Comparison of ENCODE assay signal across 24 cellular contexts in the genomic region with DNA sequence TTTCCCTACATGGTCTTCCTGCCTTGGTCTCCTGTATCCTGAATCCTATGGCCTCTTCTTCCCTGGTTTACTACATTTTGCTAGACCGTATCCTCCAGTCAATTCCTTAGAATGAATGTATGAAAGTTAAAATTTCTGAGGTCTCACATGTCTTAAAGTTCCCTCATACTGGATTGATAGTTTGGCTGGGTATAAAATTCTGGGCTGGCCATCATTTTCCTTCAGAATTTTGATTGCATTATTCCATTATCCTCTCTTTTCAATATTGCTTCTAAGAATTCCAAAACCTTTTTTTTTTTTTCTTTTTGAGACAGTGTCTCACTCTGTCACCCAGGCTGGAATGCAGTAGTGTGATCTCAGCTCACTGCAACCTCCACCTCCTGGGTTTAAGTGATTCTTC. TPM values are rescaled to one million over a fixed set of nuclear protein-coding genes. Genes with fewer than 3 reads are reported as not detected.
"Had no signal": no experiment of that assay in that cellular context is flagged by ENCODE, and none has a peak within 500 bp of the region (broad histone marks: within the 10 kb centered on the region; RNA-seq: fewer than 3 reads in every experiment).

No MANE protein-coding gene starts in this region.

- DNase-seq: Karpas-422, KG1, MG63, NCI-H1092, NCI-H1105 treated with DMSO at 0.1 percent for 48 hours, NCI-H1417 treated with DMSO at 0.1 percent for 48 hours, NCI-H146, NCI-H1694 treated with DMSO at 0.1 percent for 48 hours, NCI-H1930, NCI-H2081, NCI-H2171, NCI-H345, NCI-H446 treated with DMSO at 0.1 percent for 48 hours, NCI-H510A treated with DMSO at 0.1 percent for 48 hours, NCI-H526, NCI-H748 treated with DMSO at 0.1 percent for 48 hours, Right ventricle myocardium superior, RPMI8226, SIG-M5 had no signal

- FAIRE-seq: HTR-8/SVneo, RCC 7860 had no signal

- H3K4me1 ChIP-seq: SJSA1 had no signal

- H3K27ac ChIP-seq: HL-60, SJSA1, SK-N-MC had no signal

- H3K4me3 ChIP-seq: MG63, SJSA1, SK-N-MC had no signal

- H3K27me3 ChIP-seq: MG63, SJSA1 had no signal

- H3K36me3 ChIP-seq: MG63, SJSA1 had no signal

- H3K9me3 ChIP-seq: MG63 had no signal

RNA-seq across cellular contexts. Expression of a gene that starts 23.1 kb away (rescaled TPM):
- total RNA-seq: SJSA1 had no signal
